ENCODE assay signal across 2 cellular contexts in the genomic region with DNA sequence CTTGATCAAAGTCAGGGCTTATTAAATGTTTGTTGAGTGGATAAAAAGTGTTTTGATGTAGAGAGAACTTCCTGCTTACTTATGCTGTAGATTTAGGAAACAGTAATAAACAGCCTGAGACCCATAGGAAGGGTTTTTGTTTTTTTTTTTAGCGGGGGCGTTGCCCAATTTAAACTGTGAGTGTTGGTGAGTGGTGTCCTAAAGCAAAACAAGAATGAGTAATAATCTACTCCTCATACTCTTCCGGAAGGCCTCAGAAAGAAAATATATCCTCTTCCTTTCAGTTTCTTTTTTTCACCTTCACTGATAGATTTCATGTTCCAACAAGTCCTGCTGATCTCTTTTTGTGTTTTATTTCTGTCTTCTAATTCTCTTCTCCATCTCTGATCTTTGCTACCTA.
TF ChIP-seq lines count a peak whose summit lies in the region.

No MANE protein-coding gene starts in this region.

TF ChIP-seq in SK-N-SH, 30 proteins besides CTCF, POLR2A, EP300 and RAD21 (continued from another document):
- TF ChIP-seq, protein P1, sequence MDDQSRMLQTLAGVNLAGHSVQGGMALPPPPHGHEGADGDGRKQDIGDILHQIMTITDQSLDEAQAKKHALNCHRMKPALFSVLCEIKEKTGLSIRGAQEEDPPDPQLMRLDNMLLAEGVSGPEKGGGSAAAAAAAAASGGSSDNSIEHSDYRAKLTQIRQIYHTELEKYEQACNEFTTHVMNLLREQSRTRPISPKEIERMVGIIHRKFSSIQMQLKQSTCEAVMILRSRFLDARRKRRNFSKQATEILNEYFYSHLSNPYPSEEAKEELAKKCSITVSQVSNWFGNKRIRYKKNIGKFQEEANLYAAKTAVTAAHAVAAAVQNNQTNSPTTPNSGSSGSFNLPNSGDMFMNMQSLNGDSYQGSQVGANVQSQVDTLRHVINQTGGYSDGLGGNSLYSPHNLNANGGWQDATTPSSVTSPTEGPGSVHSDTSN (IDR thresholded peaks at IDR 0.05), result no peak
- no peak for TF ChIP-seq POLR2AphosphoS5 (IDR thresholded peaks at IDR 0.05; ENCODE audit: low read depth, low read length)
- TF ChIP-seq FOSL2 (IDR thresholded peaks at IDR 0.05; ENCODE audit: borderline replicate concordance, low read depth), result no peak
- TF ChIP-seq MEF2A (IDR thresholded peaks at IDR 0.05; ENCODE audit: borderline replicate concordance, low read depth), result no peak
- TF ChIP-seq FOXM1 (IDR thresholded peaks at IDR 0.05; ENCODE audit: low read depth), result no peak
- TF ChIP-seq SIN3A (IDR thresholded peaks at IDR 0.05; ENCODE audit: borderline replicate concordance, low read depth, low read length), result no peak
- TF ChIP-seq FOXJ3 (CRISPR knock-in tag; IDR thresholded peaks at IDR 0.05), result no peak

TF ChIP-seq in SK-N-SH treated with all-trans-retinoic acid at 6 μM for 48 hours, 23 proteins besides CTCF, POLR2A, EP300 and RAD21 (continued from another document):
- TF ChIP-seq, protein P2, sequence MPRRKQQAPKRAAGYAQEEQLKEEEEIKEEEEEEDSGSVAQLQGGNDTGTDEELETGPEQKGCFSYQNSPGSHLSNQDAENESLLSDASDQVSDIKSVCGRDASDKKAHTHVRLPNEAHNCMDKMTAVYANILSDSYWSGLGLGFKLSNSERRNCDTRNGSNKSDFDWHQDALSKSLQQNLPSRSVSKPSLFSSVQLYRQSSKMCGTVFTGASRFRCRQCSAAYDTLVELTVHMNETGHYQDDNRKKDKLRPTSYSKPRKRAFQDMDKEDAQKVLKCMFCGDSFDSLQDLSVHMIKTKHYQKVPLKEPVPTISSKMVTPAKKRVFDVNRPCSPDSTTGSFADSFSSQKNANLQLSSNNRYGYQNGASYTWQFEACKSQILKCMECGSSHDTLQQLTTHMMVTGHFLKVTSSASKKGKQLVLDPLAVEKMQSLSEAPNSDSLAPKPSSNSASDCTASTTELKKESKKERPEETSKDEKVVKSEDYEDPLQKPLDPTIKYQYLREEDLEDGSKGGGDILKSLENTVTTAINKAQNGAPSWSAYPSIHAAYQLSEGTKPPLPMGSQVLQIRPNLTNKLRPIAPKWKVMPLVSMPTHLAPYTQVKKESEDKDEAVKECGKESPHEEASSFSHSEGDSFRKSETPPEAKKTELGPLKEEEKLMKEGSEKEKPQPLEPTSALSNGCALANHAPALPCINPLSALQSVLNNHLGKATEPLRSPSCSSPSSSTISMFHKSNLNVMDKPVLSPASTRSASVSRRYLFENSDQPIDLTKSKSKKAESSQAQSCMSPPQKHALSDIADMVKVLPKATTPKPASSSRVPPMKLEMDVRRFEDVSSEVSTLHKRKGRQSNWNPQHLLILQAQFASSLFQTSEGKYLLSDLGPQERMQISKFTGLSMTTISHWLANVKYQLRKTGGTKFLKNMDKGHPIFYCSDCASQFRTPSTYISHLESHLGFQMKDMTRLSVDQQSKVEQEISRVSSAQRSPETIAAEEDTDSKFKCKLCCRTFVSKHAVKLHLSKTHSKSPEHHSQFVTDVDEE (CRISPR knock-in tag; IDR thresholded peaks at IDR 0.05), result no peak
- TF ChIP-seq, protein P3, sequence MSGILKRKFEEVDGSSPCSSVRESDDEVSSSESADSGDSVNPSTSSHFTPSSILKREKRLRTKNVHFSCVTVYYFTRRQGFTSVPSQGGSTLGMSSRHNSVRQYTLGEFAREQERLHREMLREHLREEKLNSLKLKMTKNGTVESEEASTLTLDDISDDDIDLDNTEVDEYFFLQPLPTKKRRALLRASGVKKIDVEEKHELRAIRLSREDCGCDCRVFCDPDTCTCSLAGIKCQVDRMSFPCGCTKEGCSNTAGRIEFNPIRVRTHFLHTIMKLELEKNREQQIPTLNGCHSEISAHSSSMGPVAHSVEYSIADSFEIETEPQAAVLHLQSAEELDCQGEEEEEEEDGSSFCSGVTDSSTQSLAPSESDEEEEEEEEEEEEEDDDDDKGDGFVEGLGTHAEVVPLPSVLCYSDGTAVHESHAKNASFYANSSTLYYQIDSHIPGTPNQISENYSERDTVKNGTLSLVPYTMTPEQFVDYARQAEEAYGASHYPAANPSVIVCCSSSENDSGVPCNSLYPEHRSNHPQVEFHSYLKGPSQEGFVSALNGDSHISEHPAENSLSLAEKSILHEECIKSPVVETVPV (CRISPR knock-in tag; IDR thresholded peaks at IDR 0.05), result no peak
- TF ChIP-seq ZNF565 (CRISPR knock-in tag; conservative IDR thresholded peaks at IDR 0.05; ENCODE audit: low read depth), result no peak
- TF ChIP-seq ZNF8 (CRISPR knock-in tag; IDR thresholded peaks at IDR 0.05), result no peak
- TF ChIP-seq ESRRG (CRISPR knock-in tag; IDR thresholded peaks at IDR 0.05), result no peak
- no peak for TF ChIP-seq OSR1 (CRISPR knock-in tag; IDR thresholded peaks at IDR 0.05)
- TF ChIP-seq ARNTL (CRISPR knock-in tag; IDR thresholded peaks at IDR 0.05; ENCODE audit: borderline replicate concordance, low read depth), result no peak
- no peak for TF ChIP-seq TOX (CRISPR knock-in tag; IDR thresholded peaks at IDR 0.05; ENCODE audit: borderline replicate concordance)
TF ChIP-seq in SK-N-SH treated with all-trans-retinoic acid at 6 μM for 48 hours: peak in this region for 0.
